ENCODE assay signal across 12 cellular contexts in the genomic region with DNA sequence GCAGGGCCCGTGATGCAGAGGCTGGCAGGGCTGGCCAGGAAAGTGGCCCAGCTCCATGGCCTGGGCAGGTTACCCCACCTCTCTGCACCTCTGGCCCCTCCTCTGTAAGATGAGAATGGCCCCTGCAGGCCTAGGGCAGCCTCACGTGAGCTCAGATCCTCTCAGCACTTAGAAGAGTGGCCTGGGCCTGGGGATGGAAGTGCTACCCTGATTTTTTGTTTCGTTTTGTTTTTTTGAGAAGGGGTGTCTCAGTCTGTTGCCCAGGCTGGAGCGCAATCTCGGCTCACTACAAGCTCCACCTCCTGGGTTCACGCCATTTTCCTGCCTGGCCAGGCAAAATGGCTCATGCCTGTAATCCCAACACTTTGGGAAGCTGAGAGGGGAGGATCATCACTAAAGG. TPM values are rescaled to one million over a fixed set of nuclear protein-coding genes. Genes with fewer than 3 reads are reported as not detected.
DNase-seq lines count a peak whose midpoint lies in the region; ATAC-seq, FAIRE-seq and TF ChIP-seq lines count a peak whose summit lies in the region.
"Had no signal": no experiment of that assay in that cellular context is flagged by ENCODE, and none has a peak within 500 bp of the region (broad histone marks: within the 10 kb centered on the region; RNA-seq: fewer than 3 reads in every experiment).

No MANE protein-coding gene starts in this region.

- CTCF ChIA-PET in GM10248 (lab: Yijun Ruan, JAX), result interaction anchor here (0.9 to 2.3 kb wide), 11 partner anchors 13 to 228 kb away, joined by 3 to 11 read pairs (median 3); no protein-coding TSS in a partner anchor
- CTCF ChIA-PET in HEK293 (lab: Yijun Ruan, JAX), result interaction anchor here (0.5 to 1.2 kb wide), 6 partner anchors 12 to 416 kb away, joined by 3 to 6 read pairs (median 3); a partner anchor contains a TSS
- CTCF ChIA-PET in GM12878 (lab: Yijun Ruan, JAX), result interaction anchor here (1.1 to 4.5 kb wide), 12 partner anchors 12 to 91 kb away, joined by 3 to 39 read pairs (median 5); a partner anchor contains a TSS

- H3K27ac ChIP-seq in HEK293 (ENCODE audit: extremely low read depth, low read depth, low read length) (peak overlapping the region; percentile 72), GM12878 (ENCODE audit: control insufficient read depth, insufficient read depth) (peak overlapping the region; percentile 98), neural progenitor cell (peak overlapping the region; percentile 57), kidney (ENCODE audit: low read depth in 2 of 2, low read length in 2 of 2) (no peak overlapping the region)

- no peak for TF ChIP-seq RAD21 in GM12878 (IDR thresholded peaks at IDR 0.05; ENCODE audit: insufficient read depth, low read depth, low read length)

- peaks cover 19% of the 10 kb centered on the region for H3K4me1 Mint-ChIP-seq in neural progenitor cell

- H2AFZ ChIP-seq in GM12878 (ENCODE audit: control insufficient read depth, low read depth, low read length), result no peak overlapping the region
- H2AFZ ChIP-seq in neural progenitor cell (replicated peaks), result peak overlapping the region; percentile 82

- in situ Hi-C loops in GM12878 (cut with MboI), result no loop called here

- TF ChIP-seq EP300 in GM12878 (IDR thresholded peaks at IDR 0.05; ENCODE audit: borderline replicate concordance in 1 of 2, control insufficient read depth in 1 of 2, low read depth in 2 of 2, low read length in 2 of 2), result no peak

- H3K36me3 Mint-ChIP-seq in neural progenitor cell, result no peaks in the 10 kb centered on the region

- SMC1A ChIA-PET in GM12878 (lab: Charles Lee; ENCODE audit: uncharacterized antibody, unreplicated experiment), result interaction anchor here (0.9 to 6.6 kb wide), 17 partner anchors 8 to 228 kb away, joined by 3 to 126 read pairs (median 6); a partner anchor contains a TSS

- H3K36me3 ChIP-seq in HEK293 (ENCODE audit: control insufficient read depth in 2 of 2, insufficient read depth in 1 of 2, low read length in 2 of 2) (no peaks in the 10 kb centered on the region), GM12878 (ENCODE audit: control insufficient read depth in 2 of 2, insufficient read depth in 2 of 2, low read length in 1 of 2) (no peaks in the 10 kb centered on the region), neural progenitor cell (no peaks in the 10 kb centered on the region), kidney (ENCODE audit: control insufficient read depth in 1 of 2, insufficient read depth in 2 of 2, low read length in 2 of 2) (no peaks in the 10 kb centered on the region)
- H3K36me3 ChIP-seq: colonic mucosa, heart right ventricle had no signal

- peaks cover 5% of the 10 kb centered on the region for H3K4me1 ChIP-seq in HEK293 (ENCODE audit: control insufficient read depth, insufficient read depth, low read length)
- H3K4me1 ChIP-seq in GM12878 (ENCODE audit: control insufficient read depth, insufficient read depth, low read length), result peaks cover 53% of the 10 kb centered on the region
- H3K4me1 ChIP-seq in neural progenitor cell, result peaks cover 26% of the 10 kb centered on the region
- H3K4me1 ChIP-seq in kidney (ENCODE audit: control insufficient read depth in 1 of 2, insufficient read depth in 1 of 2, low read depth in 1 of 2, low read length in 2 of 2), result peaks cover 0 to 4% of the 10 kb centered on the region in 2 donors
- H3K4me1 ChIP-seq: colonic mucosa had no signal

- H3K9me3 Mint-ChIP-seq in neural progenitor cell, result no peaks in the 10 kb centered on the region

- RAD21 ChIA-PET in GM12878 (lab: Charles Lee; ENCODE audit: unreplicated experiment), result interaction anchor here (0.9 to 5.7 kb wide), 17 partner anchors 10 to 393 kb away, joined by 3 to 85 read pairs (median 6); a partner anchor contains a TSS

- H3K27me3 Mint-ChIP-seq in neural progenitor cell (ENCODE audit: insufficient read depth, low read depth), result peaks cover 9% of the 10 kb centered on the region

- 0 out of 2 replicates have a peak, but pooled peaks have one; percentile 25 for TF ChIP-seq POLR2A in GM12878 (IDR thresholded peaks at IDR 0.05; ENCODE audit: low read depth, low read length)

- WGBS in GM12878 (ENCODE audit: insufficient coverage, insufficient replicate concordance, low lambda C conversion rate, missing lambda C conversion rate), result 26% methylated on average over 6 of the region's 6 CpGs

- TF ChIP-seq CTCF in GM10248 (IDR thresholded peaks at IDR 0.05; ENCODE audit: control extremely low read depth, extremely low read depth, low read depth, missing control alignments), result no peak
- no peak for TF ChIP-seq CTCF in HEK293 (tag by site-specific recombination; IDR thresholded peaks at IDR 0.05)
- no peak for TF ChIP-seq CTCF in GM12878 (IDR thresholded peaks at IDR 0.05 in 2 of 3, conservative IDR thresholded peaks at IDR 0.05 in 1 of 3; ENCODE audit: control insufficient read depth in 2 of 3, extremely low read depth in 1 of 3, insufficient read depth in 1 of 3, low read depth in 3 of 3, low read length in 3 of 3)
- TF ChIP-seq CTCF in neural progenitor cell (IDR thresholded peaks at IDR 0.05), result no peak
- TF ChIP-seq CTCF in kidney (IDR thresholded peaks at IDR 0.05; ENCODE audit: borderline replicate concordance, extremely low read depth, insufficient read depth), result no peak

- peaks cover 29% of the 10 kb centered on the region for H3F3A ChIP-seq in neural progenitor cell (ENCODE audit: low read depth)

- H4K20me1 ChIP-seq in GM12878 (ENCODE audit: control insufficient read depth, insufficient read depth) (no peaks in the 10 kb centered on the region), neural progenitor cell (ENCODE audit: low read depth) (no peaks in the 10 kb centered on the region)

- no peak overlapping the region for H3K4me3 Mint-ChIP-seq in neural progenitor cell

- no peak overlapping the region for H3K4me3 ChIP-seq in HEK293 (ENCODE audit: low read depth, low read length)
- H3K4me3 ChIP-seq in GM12878, result peak overlapping the region; percentile 60
- no peak overlapping the region for H3K4me3 ChIP-seq in neural progenitor cell
- H3K4me3 ChIP-seq in kidney (ENCODE audit: low read length in 2 of 2), result no peak overlapping the region
- H3K4me3 ChIP-seq: colonic mucosa had no signal

- intact Hi-C loops in GM12878 (cut with micrococcal nuclease; ENCODE audit: unreplicated experiment), result loop anchor here (2.0 kb wide), 2 partner anchors 17 to 31 kb away; no protein-coding TSS in a partner anchor
- intact Hi-C loops in kidney (cut with DNase I), result no loop called here

- peak overlapping the region; percentile 33 for H3K27ac Mint-ChIP-seq in neural progenitor cell

- ATAC-seq in GM12878, result peak; percentile 77

- no peaks in the 10 kb centered on the region for H3K9me3 ChIP-seq in HEK293 (ENCODE audit: control insufficient read depth, insufficient read depth, low read depth, low read length)
- H3K9me3 ChIP-seq in GM12878 (replicated peaks; ENCODE audit: control insufficient read depth, insufficient read depth, low read length), result no peaks in the 10 kb centered on the region
- H3K9me3 ChIP-seq in neural progenitor cell (ENCODE audit: low read depth), result no peaks in the 10 kb centered on the region
- H3K9me3 ChIP-seq in kidney (ENCODE audit: control insufficient read depth in 1 of 2, low read length in 2 of 2), result no peaks in the 10 kb centered on the region
- H3K9me3 ChIP-seq: colonic mucosa, heart right ventricle had no signal

- no TSS peak for BruUV-seq in GM12878 (replicated peaks; lab: Mats Ljungman, UMichigan)

- H3K4me2 ChIP-seq in GM12878 (ENCODE audit: control insufficient read depth, insufficient read depth) (peak overlapping the region; percentile 95), neural progenitor cell (peak overlapping the region; percentile 53)

- H3K79me2 ChIP-seq in GM12878 (ENCODE audit: control insufficient read depth, insufficient read depth, low read length) (peaks cover 4% of the 10 kb centered on the region), neural progenitor cell (ENCODE audit: low read depth) (no peaks in the 10 kb centered on the region)

- POLR2A ChIA-PET in GM10248 (lab: Yijun Ruan, JAX) (interaction anchor here (0.6 kb wide), 1 partner anchor 1032 kb away, joined by 6 read pairs; no protein-coding TSS in a partner anchor), HEK293 (lab: Yijun Ruan, JAX) (interaction anchor here (0.6 kb wide), 1 partner anchor 25 kb away, joined by 5 read pairs; no protein-coding TSS in a partner anchor), GM12878 (lab: Charles Lee) (interaction anchor here (0.5 to 6.1 kb wide), 13 partner anchors 11 to 85 kb away, joined by 3 to 76 read pairs (median 9); a partner anchor contains a TSS)

- H3K9ac ChIP-seq in GM12878 (ENCODE audit: control insufficient read depth, insufficient read depth, low read length), result peak overlapping the region; percentile 83
- no peak overlapping the region for H3K9ac ChIP-seq in neural progenitor cell
- H3K9ac ChIP-seq in kidney (ENCODE audit: low read length in 2 of 2), result no peak overlapping the region

- peak; percentile 62 for DNase-seq in GM10248 (ENCODE audit: extremely low spot score)
- peak; percentile 76 for DNase-seq in GM12878 (ENCODE audit: low read depth, low spot score)
- DNase-seq in neural progenitor cell (ENCODE audit: low spot score), result peak; percentile 72
- DNase-seq in activated CD4-positive, CD25-positive, alpha-beta regulatory T cell treated with anti-CD3 and anti-CD28 coated beads, Interleukin-2, amount 50 U/mL, for 72 hours, result no peak
- DNase-seq in kidney, result no peak
- no peak for DNase-seq in NCI-H1417 treated with DMSO at 0.1 percent for 48 hours (lab: John Stamatoyannopoulos, UW)
- DNase-seq: colonic mucosa, heart right ventricle, NCI-H1436, occipital lobe, SIG-M5 had no signal

- H3K27me3 ChIP-seq in GM12878 (replicated peaks in 1 of 2; ENCODE audit: control insufficient read depth in 2 of 2, insufficient read depth in 2 of 2, low read length in 1 of 2), result no peaks in the 10 kb centered on the region
- H3K27me3 ChIP-seq in neural progenitor cell, result no peaks in the 10 kb centered on the region
- H3K27me3 ChIP-seq: colonic mucosa had no signal

- no peak for FAIRE-seq in GM12878 (lab: Jason Lieb, UNC)
- no peak for FAIRE-seq in kidney (lab: Jason Lieb, UNC)

RNA-seq across cellular contexts. Expression of a gene that starts 1.0 kb away (rescaled TPM):
- 8.9 and 9.1 TPM in 2 replicates for total RNA-seq in GM12878 (2013; cell fraction: nucleolus; rRNA removed)
- total RNA-seq in GM12878 (2014; rRNA removed), result 10.9 and 12.6 TPM in 2 replicates
- 10.0 and 11.2 TPM in 2 replicates for total RNA-seq in GM12878 (2014; rRNA removed; fragmentation: Illumina TruSeq; extraction: Trizol)
- 7.5 and 9.4 TPM in 2 replicates for total RNA-seq in GM12878 (2021)
- polyA plus RNA-seq in GM12878 (2011; ENCODE audit: low read depth), result 15.9 TPM
- polyA plus RNA-seq in GM12878 (2011; rRNA removed), result 8.6 and 11.3 TPM in 2 replicates
- 12.7 and 13.6 TPM in 2 replicates for polyA plus RNA-seq in GM12878 (2011; cell fraction: cytosol; rRNA removed)
- 12.1 and 14.9 TPM in 2 replicates for polyA plus RNA-seq in GM12878 (2011; cell fraction: nucleus; rRNA removed)
- polyA plus RNA-seq in GM12878 (2012), result 13.0 and 14.2 TPM in 2 replicates
- polyA plus RNA-seq in GM12878 (2014; fragmentation: Illumina TruSeq; extraction: Trizol), result 16.0 and 18.0 TPM in 2 replicates
- polyA plus RNA-seq in GM12878 (2014; fragmentation: Nextera tagmentation; extraction: Ambion mirVana), result 10 to 100 TPM; 20.3 to 23.0 TPM
- 16.5 and 18.4 TPM in 2 replicates for polyA plus RNA-seq in GM12878 (2014; rRNA removed)
- 10 to 100 TPM; 14.6 to 15.0 TPM for polyA plus RNA-seq in GM12878 (2016; fragmentation: Nextera tagmentation; extraction: Ambion mirVana)
- 11.8 and 23.2 TPM in 2 replicates for polyA minus RNA-seq in GM12878 (2011; rRNA and poly(A)+ RNA removed)
- polyA minus RNA-seq in GM12878 (2011; cell fraction: cytosol; rRNA and poly(A)+ RNA removed), result 4.5 and 5.5 TPM in 2 replicates
- 18.3 and 20.2 TPM in 2 replicates for polyA minus RNA-seq in GM12878 (2011; cell fraction: nucleus; rRNA and poly(A)+ RNA removed)
- 0.87 and 1.4 TPM in 2 replicates for total RNA-seq in neural progenitor cell (ENCODE audit: low replicate concordance)
- total RNA-seq in kidney, result 0.79 TPM
- polyA plus RNA-seq in kidney (ENCODE audit: insufficient read depth, low read depth, low replicate concordance), result not detected
- total RNA-seq: occipital lobe had no signal

RNA-seq across cellular contexts. Expression of a gene that starts 21.0 kb away (rescaled TPM):
- total RNA-seq in GM12878 (2013; cell fraction: nucleolus; rRNA removed), result 104 and 109 TPM in 2 replicates
- 152 and 164 TPM in 2 replicates for total RNA-seq in GM12878 (2014; rRNA removed)
- 127 and 132 TPM in 2 replicates for total RNA-seq in GM12878 (2014; rRNA removed; fragmentation: Illumina TruSeq; extraction: Trizol)
- total RNA-seq in GM12878 (2021), result 102 and 103 TPM in 2 replicates
- 42.7 TPM for polyA plus RNA-seq in GM12878 (2011; ENCODE audit: low read depth)
- polyA plus RNA-seq in GM12878 (2011; rRNA removed), result 170 and 174 TPM in 2 replicates
- 156 and 159 TPM in 2 replicates for polyA plus RNA-seq in GM12878 (2011; cell fraction: cytosol; rRNA removed)
- 117 and 133 TPM in 2 replicates for polyA plus RNA-seq in GM12878 (2011; cell fraction: nucleus; rRNA removed)
- 52.0 and 75.4 TPM in 2 replicates for polyA plus RNA-seq in GM12878 (2012)
- polyA plus RNA-seq in GM12878 (2014; fragmentation: Illumina TruSeq; extraction: Trizol), result 168 and 171 TPM in 2 replicates
- 100 to 1,000 TPM; 146 to 232 TPM for polyA plus RNA-seq in GM12878 (2014; fragmentation: Nextera tagmentation; extraction: Ambion mirVana)
- polyA plus RNA-seq in GM12878 (2014; rRNA removed), result 170 and 181 TPM in 2 replicates
- 100 to 1,000 TPM; 151 to 152 TPM for polyA plus RNA-seq in GM12878 (2016; fragmentation: Nextera tagmentation; extraction: Ambion mirVana)
- polyA minus RNA-seq in GM12878 (2011; rRNA and poly(A)+ RNA removed), result 122 and 167 TPM in 2 replicates
- polyA minus RNA-seq in GM12878 (2011; cell fraction: cytosol; rRNA and poly(A)+ RNA removed), result 49.8 and 63.6 TPM in 2 replicates
- 43.2 and 60.9 TPM in 2 replicates for polyA minus RNA-seq in GM12878 (2011; cell fraction: nucleus; rRNA and poly(A)+ RNA removed)
- 0.30 and 0.90 TPM in 2 replicates for total RNA-seq in neural progenitor cell (ENCODE audit: low replicate concordance)
- 12.5 TPM for total RNA-seq in kidney
- polyA plus RNA-seq in kidney (ENCODE audit: insufficient read depth, low read depth, low replicate concordance), result 4.8 TPM

RNA-seq across cellular contexts. Expression of a gene that starts 54.5 kb away (rescaled TPM):
- 41.7 and 53.2 TPM in 2 replicates for total RNA-seq in GM12878 (2013; cell fraction: nucleolus; rRNA removed)
- 6.0 and 7.1 TPM in 2 replicates for total RNA-seq in GM12878 (2014; rRNA removed)
- 4.0 and 4.7 TPM in 2 replicates for total RNA-seq in GM12878 (2014; rRNA removed; fragmentation: Illumina TruSeq; extraction: Trizol)
- total RNA-seq in GM12878 (2021), result 13.5 and 13.6 TPM in 2 replicates
- 8.1 TPM for polyA plus RNA-seq in GM12878 (2011; ENCODE audit: low read depth)
- polyA plus RNA-seq in GM12878 (2011; rRNA removed), result 9.7 and 15.2 TPM in 2 replicates
- 16.7 and 22.1 TPM in 2 replicates for polyA plus RNA-seq in GM12878 (2011; cell fraction: cytosol; rRNA removed)
- polyA plus RNA-seq in GM12878 (2011; cell fraction: nucleus; rRNA removed), result 40.9 and 48.3 TPM in 2 replicates
- 18.0 and 19.0 TPM in 2 replicates for polyA plus RNA-seq in GM12878 (2012)
- 4.7 and 7.6 TPM in 2 replicates for polyA plus RNA-seq in GM12878 (2014; fragmentation: Illumina TruSeq; extraction: Trizol)
- polyA plus RNA-seq in GM12878 (2014; fragmentation: Nextera tagmentation; extraction: Ambion mirVana), result under 1 TPM; 0.18 to 0.64 TPM
- polyA plus RNA-seq in GM12878 (2014; rRNA removed), result 13.9 and 17.2 TPM in 2 replicates
- polyA plus RNA-seq in GM12878 (2016; fragmentation: Nextera tagmentation; extraction: Ambion mirVana), result 1 to 10 TPM; 2.7 to 5.1 TPM
- 11.4 and 20.2 TPM in 2 replicates for polyA minus RNA-seq in GM12878 (2011; rRNA and poly(A)+ RNA removed)
- polyA minus RNA-seq in GM12878 (2011; cell fraction: cytosol; rRNA and poly(A)+ RNA removed), result 7.2 and 7.4 TPM in 2 replicates
- 11.5 and 21.8 TPM in 2 replicates for polyA minus RNA-seq in GM12878 (2011; cell fraction: nucleus; rRNA and poly(A)+ RNA removed)
- 0.71 and 7.7 TPM in 2 replicates for total RNA-seq in neural progenitor cell (ENCODE audit: low replicate concordance)
- total RNA-seq in kidney, result 65.2 TPM
- polyA plus RNA-seq in kidney (ENCODE audit: insufficient read depth, low read depth, low replicate concordance), result 39.3 TPM

RNA-seq across cellular contexts. Expression of a gene that starts 57.4 kb away (rescaled TPM):
- 16.3 and 17.2 TPM in 2 replicates for total RNA-seq in GM12878 (2013; cell fraction: nucleolus; rRNA removed)
- total RNA-seq in GM12878 (2014; rRNA removed) (10.9 and 13.1 TPM in 2 replicates), GM12878 (2014; rRNA removed; fragmentation: Illumina TruSeq; extraction: Trizol) (7.4 and 7.7 TPM in 2 replicates), GM12878 (2021) (29.1 and 30.6 TPM in 2 replicates), neural progenitor cell (ENCODE audit: low replicate concordance) (0.45 and 2.8 TPM in 2 replicates), kidney (16.3 TPM)
- polyA plus RNA-seq in GM12878 (2011; ENCODE audit: low read depth), result 9.6 TPM
- polyA plus RNA-seq in GM12878 (2011; rRNA removed) (4.7 and 7.8 TPM in 2 replicates), GM12878 (2014; fragmentation: Illumina TruSeq; extraction: Trizol) (13.7 and 17.8 TPM in 2 replicates), GM12878 (2014; fragmentation: Nextera tagmentation; extraction: Ambion mirVana) (1 to 10 TPM; 7.5 to 9.6 TPM), GM12878 (2014; rRNA removed) (13.3 and 14.7 TPM in 2 replicates), GM12878 (2016; fragmentation: Nextera tagmentation; extraction: Ambion mirVana) (10 to 100 TPM; 20.9 to 26.5 TPM), kidney (ENCODE audit: insufficient read depth, low read depth, low replicate concordance) (6.9 TPM)
- polyA plus RNA-seq in GM12878 (2011; cell fraction: cytosol; rRNA removed), result 7.3 and 8.6 TPM in 2 replicates
- 7.7 and 7.9 TPM in 2 replicates for polyA plus RNA-seq in GM12878 (2011; cell fraction: nucleus; rRNA removed)
- polyA plus RNA-seq in GM12878 (2012), result 11.1 TPM in 2 replicates
- polyA minus RNA-seq in GM12878 (2011; rRNA and poly(A)+ RNA removed), result 11.8 and 20.1 TPM in 2 replicates
- 7.2 and 10.8 TPM in 2 replicates for polyA minus RNA-seq in GM12878 (2011; cell fraction: cytosol; rRNA and poly(A)+ RNA removed)
- 13.9 and 15.3 TPM in 2 replicates for polyA minus RNA-seq in GM12878 (2011; cell fraction: nucleus; rRNA and poly(A)+ RNA removed)

Comparison
In these comparisons a context has a peak if more than half of its experiments do, and no peak if none do; other contexts are left out.
1. DNase-seq: peak in GM10248 (single experiment), GM12878 (single experiment) and neural progenitor cell (single experiment); none in activated CD4-positive, CD25-positive, alpha-beta regulatory T cell treated with anti-CD3 and anti-CD28 coated beads, Interleukin-2, amount 50 U/mL, for 72 hours (single experiment), kidney (single experiment) and NCI-H1417 treated with DMSO at 0.1 percent for 48 hours (single experiment).
2. H3K27ac ChIP-seq: peak in HEK293 (single experiment), GM12878 (single experiment) and neural progenitor cell (single experiment); none in kidney (0 of 2).